Comparison of ENCODE assay signal across 29 cellular contexts in the genomic region with DNA sequence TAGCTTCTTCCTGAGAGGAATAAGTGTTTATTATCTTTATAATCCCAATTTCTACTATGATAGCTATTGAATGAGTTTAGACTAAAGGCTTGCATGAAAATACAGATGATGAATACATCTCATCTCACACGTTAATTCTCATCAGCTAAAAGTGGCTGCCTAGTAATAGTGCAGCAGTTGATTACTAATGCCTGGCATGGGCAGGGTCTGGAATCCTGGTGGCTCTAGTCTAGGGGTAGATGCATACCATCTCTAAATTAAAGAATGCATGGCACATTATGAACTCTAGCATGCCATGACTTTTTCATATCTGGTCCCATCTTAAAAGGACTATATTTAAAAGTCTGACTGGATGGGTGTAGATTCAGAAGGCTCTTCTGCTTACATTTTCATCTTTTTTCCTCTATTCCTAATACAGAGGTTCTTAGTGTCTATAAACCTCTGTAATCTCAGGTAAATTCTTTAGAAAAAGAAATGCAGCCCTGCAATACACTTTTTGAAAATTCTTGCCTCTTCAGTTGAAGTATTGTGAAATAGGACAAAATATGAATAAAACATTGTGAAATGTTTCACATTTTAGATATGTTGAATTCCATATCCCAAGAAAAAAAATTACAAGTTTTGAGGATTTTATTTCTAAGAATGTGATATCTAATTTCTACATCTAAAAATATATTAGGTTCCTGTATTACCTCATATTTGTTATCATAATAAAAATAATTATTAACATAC.
"Had no signal": no experiment of that assay in that cellular context is flagged by ENCODE, and none has a peak within 500 bp of the region (broad histone marks: within the 10 kb centered on the region; RNA-seq: fewer than 3 reads in every experiment).

No MANE protein-coding gene starts in this region.

- ATAC-seq: activated CD4-positive, alpha-beta T cell treated with anti-CD3 and anti-CD28 coated beads for 36 hours; activated CD8-positive, alpha-beta memory T cell treated with anti-CD3 and anti-CD28 coated beads, Interleukin-2, amount 10 ng/mL, durations not matched to agents 7 days and 5 days; activated CD8-positive, alpha-beta T cell treated with anti-CD3 and anti-CD28 coated beads, Interleukin-2, amount 10 ng/mL, durations not matched to agents 7 days and 5 days; foreskin keratinocyte; gastroesophageal sphincter; heart right ventricle; T-helper 17 cell had no signal

- H3K27me3 ChIP-seq: brain microvascular endothelial cell, dorsolateral prefrontal cortex, esophagus muscularis mucosa, foreskin keratinocyte, gastroesophageal sphincter, heart right ventricle had no signal

- FAIRE-seq: astrocyte, bronchial epithelial cell had no signal

- H3K4me1 ChIP-seq: esophagus muscularis mucosa, foreskin keratinocyte, gastroesophageal sphincter, heart right ventricle had no signal

- H3K4me3 ChIP-seq: coronary artery, dorsolateral prefrontal cortex, esophagus muscularis mucosa, gastroesophageal sphincter, heart right ventricle had no signal

- H3K36me3 ChIP-seq: brain microvascular endothelial cell, esophagus muscularis mucosa, gastroesophageal sphincter, heart right ventricle had no signal

- H3K27ac ChIP-seq: brain microvascular endothelial cell, coronary artery, dorsolateral prefrontal cortex, esophagus muscularis mucosa, foreskin keratinocyte, gastroesophageal sphincter, heart right ventricle had no signal

- DNase-seq: activated CD4-positive, alpha-beta memory T cell treated with anti-CD3 and anti-CD28 coated beads for 36 hours; activated CD4-positive, alpha-beta T cell treated with anti-CD3 and anti-CD28 coated beads for 36 hours; activated CD4-positive, alpha-beta T cell treated with anti-CD3 and anti-CD28 coated beads, Interleukin-2, amount 10 ng/mL, durations not matched to agents 24 days and 14 days; activated CD4-positive, CD25-positive, alpha-beta regulatory T cell; activated CD4-positive, CD25-positive, alpha-beta regulatory T cell treated with anti-CD3 and anti-CD28 coated beads, Interleukin-2, amount 50 U/mL, for 72 hours; activated CD8-positive, alpha-beta memory T cell treated with anti-CD3 and anti-CD28 coated beads, Interleukin-2, amount 10 ng/mL, durations not matched to agents 7 days and 5 days; activated CD8-positive, alpha-beta memory T cell treated with anti-CD3 and anti-CD28 coated beads, Interleukin-2, amount 50 U/mL, for 4 hours; activated CD8-positive, alpha-beta T cell treated with anti-CD3 and anti-CD28 coated beads, Interleukin-2, amount 10 ng/mL, durations not matched to agents 7 days and 5 days; activated gamma-delta T cell treated with Interleukin-2 at 50 U/mL for 16 hours; activated naive CD4-positive, alpha-beta T cell treated with anti-CD3 and anti-CD28 coated beads, Interleukin-2, amount 50 U/mL, for 16 hours; activated naive CD4-positive, alpha-beta T cell treated with Interleukin-2 at 50 U/mL for 16 hours; activated T-cell treated with anti-CD3 and anti-CD28 coated beads, Interleukin-2, amount 50 U/mL, for 1 hour; activated T-cell treated with anti-CD3 and anti-CD28 coated beads, Interleukin-2, amount 50 U/mL, for 48 hours; amniotic stem cell; anterior cingulate cortex; brain microvascular endothelial cell; dorsolateral prefrontal cortex; effector memory CD4-positive, alpha-beta T cell; endodermal cell; erythroblast; foreskin keratinocyte; heart right ventricle; T-helper 1 cell; T-helper 17 cell had no signal

- H3K9me3 ChIP-seq: esophagus muscularis mucosa, gastroesophageal sphincter, heart right ventricle had no signal
